In genomic region chr13:110561335-110562033, GRCh38 we compare ENCODE assay signal across 1 cellular context.
TF ChIP-seq lines count a peak whose summit lies in the region.

A gene with protein sequence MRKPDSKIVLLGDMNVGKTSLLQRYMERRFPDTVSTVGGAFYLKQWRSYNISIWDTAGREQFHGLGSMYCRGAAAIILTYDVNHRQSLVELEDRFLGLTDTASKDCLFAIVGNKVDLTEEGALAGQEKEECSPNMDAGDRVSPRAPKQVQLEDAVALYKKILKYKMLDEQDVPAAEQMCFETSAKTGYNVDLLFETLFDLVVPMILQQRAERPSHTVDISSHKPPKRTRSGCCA (minus strand): TSS chr13:110561722. CDS start chr13:110561519, 203 bp downstream.

TF ChIP-seq in neural cell, 6 proteins besides CTCF, POLR2A, EP300 and RAD21 (continued from another document):
- TF ChIP-seq, protein P1, sequence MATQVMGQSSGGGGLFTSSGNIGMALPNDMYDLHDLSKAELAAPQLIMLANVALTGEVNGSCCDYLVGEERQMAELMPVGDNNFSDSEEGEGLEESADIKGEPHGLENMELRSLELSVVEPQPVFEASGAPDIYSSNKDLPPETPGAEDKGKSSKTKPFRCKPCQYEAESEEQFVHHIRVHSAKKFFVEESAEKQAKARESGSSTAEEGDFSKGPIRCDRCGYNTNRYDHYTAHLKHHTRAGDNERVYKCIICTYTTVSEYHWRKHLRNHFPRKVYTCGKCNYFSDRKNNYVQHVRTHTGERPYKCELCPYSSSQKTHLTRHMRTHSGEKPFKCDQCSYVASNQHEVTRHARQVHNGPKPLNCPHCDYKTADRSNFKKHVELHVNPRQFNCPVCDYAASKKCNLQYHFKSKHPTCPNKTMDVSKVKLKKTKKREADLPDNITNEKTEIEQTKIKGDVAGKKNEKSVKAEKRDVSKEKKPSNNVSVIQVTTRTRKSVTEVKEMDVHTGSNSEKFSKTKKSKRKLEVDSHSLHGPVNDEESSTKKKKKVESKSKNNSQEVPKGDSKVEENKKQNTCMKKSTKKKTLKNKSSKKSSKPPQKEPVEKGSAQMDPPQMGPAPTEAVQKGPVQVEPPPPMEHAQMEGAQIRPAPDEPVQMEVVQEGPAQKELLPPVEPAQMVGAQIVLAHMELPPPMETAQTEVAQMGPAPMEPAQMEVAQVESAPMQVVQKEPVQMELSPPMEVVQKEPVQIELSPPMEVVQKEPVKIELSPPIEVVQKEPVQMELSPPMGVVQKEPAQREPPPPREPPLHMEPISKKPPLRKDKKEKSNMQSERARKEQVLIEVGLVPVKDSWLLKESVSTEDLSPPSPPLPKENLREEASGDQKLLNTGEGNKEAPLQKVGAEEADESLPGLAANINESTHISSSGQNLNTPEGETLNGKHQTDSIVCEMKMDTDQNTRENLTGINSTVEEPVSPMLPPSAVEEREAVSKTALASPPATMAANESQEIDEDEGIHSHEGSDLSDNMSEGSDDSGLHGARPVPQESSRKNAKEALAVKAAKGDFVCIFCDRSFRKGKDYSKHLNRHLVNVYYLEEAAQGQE (IDR thresholded peaks at IDR 0.05; ENCODE audit: borderline replicate concordance) = no peak
- TF ChIP-seq POLR2AphosphoS5 (IDR thresholded peaks at IDR 0.05) = no peak
- peak; percentile 47 for TF ChIP-seq EZH2 (IDR thresholded peaks at IDR 0.05; ENCODE audit: borderline replicate concordance, insufficient read depth, low read length, poor library complexity, severe bottlenecking)
